ENCODE assay signal across 1 cellular context in the genomic region with DNA sequence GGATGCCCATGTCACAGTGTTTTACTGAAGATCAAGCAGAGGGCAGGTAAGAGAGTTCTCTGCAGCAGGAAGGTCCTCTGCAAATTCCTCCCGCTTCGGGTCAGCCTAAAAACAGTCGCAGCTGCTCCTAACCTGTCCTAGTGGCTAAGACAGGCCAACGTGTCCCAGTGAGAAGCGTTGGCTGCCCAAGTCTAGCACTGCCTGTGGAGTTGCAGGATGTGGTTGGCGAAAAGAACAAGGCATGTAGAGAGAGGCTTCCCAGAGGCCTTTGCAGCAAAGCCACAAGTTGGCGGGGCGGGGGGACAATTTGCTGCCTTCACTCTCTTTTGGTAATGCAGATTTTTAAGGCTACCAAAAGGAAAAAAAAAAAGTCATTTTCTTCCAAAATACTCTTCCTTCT.
TF ChIP-seq lines count a peak whose summit lies in the region.

No MANE protein-coding gene starts in this region.

TF ChIP-seq in WTC11, 78 proteins besides CTCF, POLR2A, EP300 and RAD21 (continued from another document):
- TF ChIP-seq, protein P1, sequence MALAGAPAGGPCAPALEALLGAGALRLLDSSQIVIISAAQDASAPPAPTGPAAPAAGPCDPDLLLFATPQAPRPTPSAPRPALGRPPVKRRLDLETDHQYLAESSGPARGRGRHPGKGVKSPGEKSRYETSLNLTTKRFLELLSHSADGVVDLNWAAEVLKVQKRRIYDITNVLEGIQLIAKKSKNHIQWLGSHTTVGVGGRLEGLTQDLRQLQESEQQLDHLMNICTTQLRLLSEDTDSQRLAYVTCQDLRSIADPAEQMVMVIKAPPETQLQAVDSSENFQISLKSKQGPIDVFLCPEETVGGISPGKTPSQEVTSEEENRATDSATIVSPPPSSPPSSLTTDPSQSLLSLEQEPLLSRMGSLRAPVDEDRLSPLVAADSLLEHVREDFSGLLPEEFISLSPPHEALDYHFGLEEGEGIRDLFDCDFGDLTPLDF (CRISPR knock-in tag; IDR thresholded peaks at IDR 0.05): no peak
- TF ChIP-seq ETV6 (CRISPR knock-in tag; IDR thresholded peaks at IDR 0.05): no peak
- no peak for TF ChIP-seq GTF2I (CRISPR knock-in tag; conservative IDR thresholded peaks at IDR 0.05)
- TF ChIP-seq, protein P2, sequence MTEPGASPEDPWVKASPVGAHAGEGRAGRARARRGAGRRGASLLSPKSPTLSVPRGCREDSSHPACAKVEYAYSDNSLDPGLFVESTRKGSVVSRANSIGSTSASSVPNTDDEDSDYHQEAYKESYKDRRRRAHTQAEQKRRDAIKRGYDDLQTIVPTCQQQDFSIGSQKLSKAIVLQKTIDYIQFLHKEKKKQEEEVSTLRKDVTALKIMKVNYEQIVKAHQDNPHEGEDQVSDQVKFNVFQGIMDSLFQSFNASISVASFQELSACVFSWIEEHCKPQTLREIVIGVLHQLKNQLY (CRISPR knock-in tag; IDR thresholded peaks at IDR 0.05): no peak
- TF ChIP-seq, protein P3, sequence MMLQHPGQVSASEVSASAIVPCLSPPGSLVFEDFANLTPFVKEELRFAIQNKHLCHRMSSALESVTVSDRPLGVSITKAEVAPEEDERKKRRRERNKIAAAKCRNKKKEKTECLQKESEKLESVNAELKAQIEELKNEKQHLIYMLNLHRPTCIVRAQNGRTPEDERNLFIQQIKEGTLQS (CRISPR knock-in tag; conservative IDR thresholded peaks at IDR 0.05): no peak
- TF ChIP-seq, protein P4, sequence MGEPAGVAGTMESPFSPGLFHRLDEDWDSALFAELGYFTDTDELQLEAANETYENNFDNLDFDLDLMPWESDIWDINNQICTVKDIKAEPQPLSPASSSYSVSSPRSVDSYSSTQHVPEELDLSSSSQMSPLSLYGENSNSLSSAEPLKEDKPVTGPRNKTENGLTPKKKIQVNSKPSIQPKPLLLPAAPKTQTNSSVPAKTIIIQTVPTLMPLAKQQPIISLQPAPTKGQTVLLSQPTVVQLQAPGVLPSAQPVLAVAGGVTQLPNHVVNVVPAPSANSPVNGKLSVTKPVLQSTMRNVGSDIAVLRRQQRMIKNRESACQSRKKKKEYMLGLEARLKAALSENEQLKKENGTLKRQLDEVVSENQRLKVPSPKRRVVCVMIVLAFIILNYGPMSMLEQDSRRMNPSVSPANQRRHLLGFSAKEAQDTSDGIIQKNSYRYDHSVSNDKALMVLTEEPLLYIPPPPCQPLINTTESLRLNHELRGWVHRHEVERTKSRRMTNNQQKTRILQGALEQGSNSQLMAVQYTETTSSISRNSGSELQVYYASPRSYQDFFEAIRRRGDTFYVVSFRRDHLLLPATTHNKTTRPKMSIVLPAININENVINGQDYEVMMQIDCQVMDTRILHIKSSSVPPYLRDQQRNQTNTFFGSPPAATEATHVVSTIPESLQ (CRISPR knock-in tag; IDR thresholded peaks at IDR 0.05): no peak
- TF ChIP-seq TEAD1 (CRISPR knock-in tag; IDR thresholded peaks at IDR 0.05): no peak
- no peak for TF ChIP-seq CREM (CRISPR knock-in tag; IDR thresholded peaks at IDR 0.05)
TF ChIP-seq in WTC11: peak in this region for 0.
